ENCODE assay signal across 20 cellular contexts in the genomic region with DNA sequence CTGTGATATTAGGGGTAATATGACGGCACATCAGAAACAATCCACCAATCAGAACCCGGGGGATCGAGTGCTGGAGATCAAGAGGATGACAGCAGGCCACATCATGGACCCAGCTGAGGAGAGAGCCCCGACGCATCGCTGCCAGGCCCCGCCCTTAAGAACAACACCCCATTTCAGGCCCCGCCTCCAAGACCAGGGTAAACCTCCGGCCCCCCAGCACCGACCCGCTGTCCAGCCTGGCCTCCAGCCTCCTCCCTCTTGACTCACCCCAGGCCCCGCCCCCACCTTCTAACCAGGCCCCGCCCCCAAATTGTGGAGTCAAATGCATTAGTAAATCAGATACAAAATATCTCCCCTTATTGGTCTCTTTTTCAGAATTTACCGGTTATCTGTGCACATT.
"Had no signal": no experiment of that assay in that cellular context is flagged by ENCODE, and none has a peak within 500 bp of the region (broad histone marks: within the 10 kb centered on the region; RNA-seq: fewer than 3 reads in every experiment).

No MANE protein-coding gene starts in this region.

- H3K27ac Mint-ChIP-seq: activated CD4-positive, alpha-beta T cell treated with anti-CD3 and anti-CD28 coated beads for 36 hours; activated CD8-positive, alpha-beta memory T cell treated with anti-CD3 and anti-CD28 coated beads, Interleukin-2, amount 10 ng/mL, durations not matched to agents 7 days and 5 days; activated CD8-positive, alpha-beta T cell treated with anti-CD3 and anti-CD28 coated beads, Interleukin-2, amount 10 ng/mL, durations not matched to agents 7 days and 5 days; immature natural killer cell; natural killer cell treated with Interleukin-12 subunit alpha and Interleukin-12 subunit beta and Interleukin-15 and Interleukin-18, amount 100 ng/mL, for 72 hours had no signal

- H3K4me3 Mint-ChIP-seq: activated CD4-positive, alpha-beta T cell treated with anti-CD3 and anti-CD28 coated beads for 36 hours; activated CD8-positive, alpha-beta memory T cell treated with anti-CD3 and anti-CD28 coated beads, Interleukin-2, amount 10 ng/mL, durations not matched to agents 7 days and 5 days; activated CD8-positive, alpha-beta T cell treated with anti-CD3 and anti-CD28 coated beads, Interleukin-2, amount 10 ng/mL, durations not matched to agents 7 days and 5 days; immature natural killer cell; natural killer cell treated with Interleukin-12 subunit alpha and Interleukin-12 subunit beta and Interleukin-15 and Interleukin-18, amount 100 ng/mL, for 72 hours had no signal

- H3K27me3 Mint-ChIP-seq: activated CD4-positive, alpha-beta T cell treated with anti-CD3 and anti-CD28 coated beads for 36 hours; activated CD8-positive, alpha-beta memory T cell treated with anti-CD3 and anti-CD28 coated beads, Interleukin-2, amount 10 ng/mL, durations not matched to agents 7 days and 5 days; natural killer cell treated with Interleukin-12 subunit alpha and Interleukin-12 subunit beta and Interleukin-15 and Interleukin-18, amount 100 ng/mL, for 72 hours had no signal

- FAIRE-seq: colon, frontal cortex had no signal

- H3K27ac ChIP-seq: lower lobe of right lung, right lobe of liver, tibial nerve had no signal

- ATAC-seq: activated CD4-positive, alpha-beta T cell treated with anti-CD3 and anti-CD28 coated beads for 36 hours; activated CD8-positive, alpha-beta memory T cell treated with anti-CD3 and anti-CD28 coated beads, Interleukin-2, amount 10 ng/mL, durations not matched to agents 7 days and 5 days; activated CD8-positive, alpha-beta T cell treated with anti-CD3 and anti-CD28 coated beads, Interleukin-2, amount 10 ng/mL, durations not matched to agents 7 days and 5 days; activated naive CD4-positive, alpha-beta T cell treated with anti-CD3 and anti-CD28 coated beads, Interleukin-2, amount 50 U/mL, for 72 hours; left lobe of liver; lower lobe of right lung; natural killer cell treated with Interleukin-12 subunit alpha and Interleukin-12 subunit beta and Interleukin-15 and Interleukin-18, amount 100 ng/mL, for 72 hours; right lobe of liver had no signal

- DNase-seq: activated CD4-positive, alpha-beta T cell treated with anti-CD3 and anti-CD28 coated beads for 36 hours; activated CD4-positive, CD25-positive, alpha-beta regulatory T cell; activated CD8-positive, alpha-beta memory T cell treated with anti-CD3 and anti-CD28 coated beads, Interleukin-2, amount 10 ng/mL, durations not matched to agents 7 days and 5 days; activated CD8-positive, alpha-beta T cell treated with anti-CD3 and anti-CD28 coated beads, Interleukin-2, amount 10 ng/mL, durations not matched to agents 7 days and 5 days; activated naive CD4-positive, alpha-beta T cell; activated T-cell treated with anti-CD3 and anti-CD28 coated beads, Interleukin-2, amount 50 U/mL, for 48 hours; dermis blood vessel endothelial cell; effector CD4-positive, alpha-beta T cell; immature natural killer cell; lower lobe of right lung; mesenchymal stem cell; right lobe of liver; stimulated activated CD4-positive, alpha-beta T cell treated with anti-CD3 and anti-CD28 coated beads, Interleukin-2, amount 100 ng/mL, for 48 hours; stimulated activated naive CD4-positive, alpha-beta T cell treated with Interleukin-2 at 50 U/mL for 16 hours had no signal

- H3K4me3 ChIP-seq: lower lobe of right lung, right lobe of liver, tibial nerve had no signal

- H3K9me3 ChIP-seq: lower lobe of right lung, right lobe of liver, tibial nerve had no signal

- H3K4me1 ChIP-seq: lower lobe of right lung, right lobe of liver had no signal

- H3K9me3 Mint-ChIP-seq: immature natural killer cell; natural killer cell treated with Interleukin-12 subunit alpha and Interleukin-12 subunit beta and Interleukin-15 and Interleukin-18, amount 100 ng/mL, for 72 hours had no signal

- H3K36me3 Mint-ChIP-seq: natural killer cell treated with Interleukin-12 subunit alpha and Interleukin-12 subunit beta and Interleukin-15 and Interleukin-18, amount 100 ng/mL, for 72 hours had no signal

- H3K27me3 ChIP-seq: right lobe of liver, tibial nerve had no signal

- H3K36me3 ChIP-seq: lower lobe of right lung, right lobe of liver, tibial nerve had no signal
